9 cellular contexts compared by ENCODE assay signal in the genomic region with DNA sequence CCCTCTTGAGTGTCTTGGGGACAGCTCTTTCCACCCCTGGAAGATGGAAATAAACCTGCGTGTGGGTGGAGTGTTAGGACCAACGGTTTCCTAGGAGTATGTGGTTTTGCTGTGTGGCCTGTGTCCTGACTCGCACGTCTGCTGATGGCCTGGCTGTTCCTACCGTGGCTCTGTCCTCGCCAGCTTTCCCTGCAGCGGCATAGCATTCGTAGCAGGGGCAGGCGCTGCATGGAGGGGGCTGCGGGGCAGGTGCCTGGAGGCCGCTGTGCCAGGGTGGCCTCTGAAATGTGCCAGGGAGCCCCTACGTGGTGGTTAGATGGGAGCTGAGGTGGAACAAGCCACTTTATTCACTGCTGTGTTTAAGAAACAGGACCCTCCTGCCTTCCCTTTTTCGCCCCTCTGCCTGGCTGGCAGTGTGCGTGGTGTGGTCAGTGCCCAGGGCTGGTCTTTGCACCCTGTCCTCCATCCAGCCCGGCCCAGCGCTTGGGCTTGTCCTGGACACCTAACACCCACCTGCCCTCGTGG. TPM values are rescaled to one million over a fixed set of nuclear protein-coding genes. Genes with fewer than 3 reads are reported as not detected.
DNase-seq lines count a peak whose midpoint lies in the region; ATAC-seq and TF ChIP-seq lines count a peak whose summit lies in the region.
"Had no signal": no experiment of that assay in that cellular context is flagged by ENCODE, and none has a peak within 500 bp of the region (broad histone marks: within the 10 kb centered on the region; RNA-seq: fewer than 3 reads in every experiment).

No MANE protein-coding gene starts in this region.

- no peaks in the 10 kb centered on the region for H3K27me3 Mint-ChIP-seq in CD4-positive, alpha-beta T cell
- H3K27me3 Mint-ChIP-seq in IgD-negative memory B cell: no peaks in the 10 kb centered on the region

- peaks cover 23% of the 10 kb centered on the region for H3K36me3 ChIP-seq in effector memory CD4-positive, alpha-beta T cell (ENCODE audit: control insufficient read depth, insufficient read depth, low read length)
- peaks cover 0 to 39% of the 10 kb centered on the region in 2 donors for H3K36me3 ChIP-seq in psoas muscle (ENCODE audit: insufficient read depth in 1 of 2, low read depth in 1 of 2)

- no peak overlapping the region for H3K4me3 Mint-ChIP-seq in CD4-positive, alpha-beta T cell
- H3K4me3 Mint-ChIP-seq in IgD-negative memory B cell: peak overlapping the region in 1 of 4 donors; percentile 76

- no peaks in the 10 kb centered on the region for H3K27me3 ChIP-seq in CD4-positive, alpha-beta T cell (ENCODE audit: control insufficient read depth, insufficient read depth, low read length)
- no peaks in the 10 kb centered on the region for H3K27me3 ChIP-seq in effector memory CD4-positive, alpha-beta T cell (replicated peaks; ENCODE audit: control insufficient read depth, insufficient read depth, low read length, poor library complexity, severe bottlenecking)
- no peaks in the 10 kb centered on the region for H3K27me3 ChIP-seq in psoas muscle (ENCODE audit: insufficient read depth in 3 of 3, low read length in 2 of 3)

- TF ChIP-seq CTCF in CD4-positive, alpha-beta T cell (IDR thresholded peaks at IDR 0.05): no peak
- no peak for TF ChIP-seq CTCF in psoas muscle (IDR thresholded peaks at IDR 0.05)

- POLR2A ChIA-PET in CD4-positive, alpha-beta T cell (lab: Charles Lee): interaction anchor here (1.3 to 2.5 kb wide), 4 partner anchors 22 to 58 kb away, joined by 3 to 9 read pairs (median 4); no protein-coding TSS in a partner anchor

- H3K9me3 Mint-ChIP-seq in CD4-positive, alpha-beta T cell: no peaks in the 10 kb centered on the region
- no peaks in the 10 kb centered on the region for H3K9me3 Mint-ChIP-seq in IgD-negative memory B cell
- H3K9me3 Mint-ChIP-seq: H9 had no signal

- intact Hi-C loops in CD4-positive, alpha-beta T cell (cut with DNase I, micrococcal nuclease): loop anchor here (5.0 to 10.0 kb wide), 5 partner anchors 33 to 205 kb away; a partner anchor contains a TSS
- intact Hi-C loops in psoas muscle (cut with DNase I): loop anchor here in 1 of 2 donors (5.0 kb wide), 1 partner anchor 33 kb away; a partner anchor contains a TSS

- no peaks in the 10 kb centered on the region for H3K9me3 ChIP-seq in CD4-positive, alpha-beta T cell (ENCODE audit: control insufficient read depth, low read length)
- no peaks in the 10 kb centered on the region for H3K9me3 ChIP-seq in effector memory CD4-positive, alpha-beta T cell (ENCODE audit: control insufficient read depth, low read length)
- H3K9me3 ChIP-seq in psoas muscle: no peaks in the 10 kb centered on the region

- ATAC-seq in CD4-positive, alpha-beta T cell (ENCODE audit: poor library complexity): no peak
- ATAC-seq in psoas muscle: no peak
- ATAC-seq in HG03354 (IDR thresholded peaks at IDR 0.05; ENCODE audit: poor library complexity, severe bottlenecking, unreplicated experiment): no peak

- peak overlapping the region; percentile 95 for H3K27ac Mint-ChIP-seq in CD4-positive, alpha-beta T cell
- H3K27ac Mint-ChIP-seq in IgD-negative memory B cell: peak overlapping the region; percentile 85 to 90 (median 86)

- H3K4me1 ChIP-seq in effector memory CD4-positive, alpha-beta T cell (ENCODE audit: control insufficient read depth, insufficient read depth, low read length, poor library complexity, severe bottlenecking): peaks cover 52% of the 10 kb centered on the region
- peaks cover 93% of the 10 kb centered on the region for H3K4me1 ChIP-seq in psoas muscle

- 41 to 53% (median 52%) methylated on average over 17 of the region's 17 CpGs for WGBS in psoas muscle, 3 donors

- DNase-seq in CD4-positive, alpha-beta T cell: peak in 1 of 10 experiments; percentile 5
- DNase-seq in effector memory CD4-positive, alpha-beta T cell: no peak
- DNase-seq in psoas muscle (peak in 1 of 2 donors; percentile 15), amniotic stem cell (lab: John Stamatoyannopoulos, UW) (no peak), OCI-M1 (lab: John Stamatoyannopoulos, UW) (no peak)
- DNase-seq in central memory CD4-positive, alpha-beta T cell: no peak
- DNase-seq: H9 had no signal

- CTCF ChIA-PET in CD4-positive, alpha-beta T cell (lab: Charles Lee): interaction anchor here (0.6 kb wide), 1 partner anchor 81 kb away, joined by 3 read pairs; no protein-coding TSS in a partner anchor

- H3K27ac ChIP-seq in CD4-positive, alpha-beta T cell (ENCODE audit: low read depth, low read length): peak overlapping the region; percentile 50
- H3K27ac ChIP-seq in effector memory CD4-positive, alpha-beta T cell (ENCODE audit: insufficient read depth, low read length, poor library complexity, severe bottlenecking): peak overlapping the region; percentile 28
- peak overlapping the region; percentile 73 for H3K27ac ChIP-seq in psoas muscle

- peaks cover 36% of the 10 kb centered on the region for H3K36me3 Mint-ChIP-seq in CD4-positive, alpha-beta T cell (ENCODE audit: low read depth)
- H3K36me3 Mint-ChIP-seq in IgD-negative memory B cell: peaks cover 2% of the 10 kb centered on the region

- H3K4me1 Mint-ChIP-seq in CD4-positive, alpha-beta T cell (ENCODE audit: low read depth): peaks cover 54% of the 10 kb centered on the region
- peaks cover 10 to 25% (median 16%) of the 10 kb centered on the region in 3 donors for H3K4me1 Mint-ChIP-seq in IgD-negative memory B cell

- H3K4me3 ChIP-seq in effector memory CD4-positive, alpha-beta T cell (ENCODE audit: insufficient read depth, low read depth, low read length, poor library complexity, severe bottlenecking): no peak overlapping the region
- H3K4me3 ChIP-seq in psoas muscle: no peak overlapping the region

RNA-seq across cellular contexts. Expression of a gene that starts 10.6 kb away (rescaled TPM):
- total RNA-seq in CD4-positive, alpha-beta T cell: 10 to 100 TPM; 93.4 to 99.0 TPM
- polyA plus RNA-seq in IgD-negative memory B cell (3.7 TPM), psoas muscle (100 to 1,000 TPM; 102 to 263 (median 128) TPM)
- total RNA-seq in psoas muscle: 100 to 1,000 TPM in 2 of 4 donors, 10 to 100 TPM in 2; 18.6 to 182 (median 70.1) TPM

RNA-seq across cellular contexts. Expression of a gene that starts 26.8 kb away (rescaled TPM):
- total RNA-seq in CD4-positive, alpha-beta T cell: 100 to 1,000 TPM; 129 to 135 TPM
- polyA plus RNA-seq in IgD-negative memory B cell (34.1 TPM), psoas muscle (10 to 100 TPM in 1 of 3 donors, 1 to 10 TPM in 2; 7.2 to 11.1 (median 8.6) TPM)
- total RNA-seq in psoas muscle: 10 to 100 TPM; 10.2 to 15.3 (median 12.4) TPM

RNA-seq across cellular contexts. Expression of a gene that starts 34.0 kb away (rescaled TPM):
- total RNA-seq in CD4-positive, alpha-beta T cell: 100 to 1,000 TPM; 277 to 286 TPM
- polyA plus RNA-seq in IgD-negative memory B cell: 78.3 TPM
- total RNA-seq in psoas muscle: 100 to 1,000 TPM in 3 of 4 donors, 10 to 100 TPM in 1; 73.5 to 139 (median 116) TPM
- 100 to 1,000 TPM in 1 of 3 donors, 10 to 100 TPM in 2; 74.3 to 124 (median 92.7) TPM for polyA plus RNA-seq in psoas muscle

Comparison
In these comparisons a context has a peak if more than half of its experiments do, and no peak if none do; other contexts are left out.
1. RNA of a gene that starts 26.8 kb away (total RNA-seq): 129 to 135 TPM in CD4-positive, alpha-beta T cell; 10.2 to 15.3 TPM in psoas muscle; every median in the first group is over 4 times any median in the second.
2. Peak in every context shown above with its lines, with median percentiles within 50 percentile points of each other: H3K27ac ChIP-seq.